Comparison of ENCODE assay signal across 14 cellular contexts in the genomic region with DNA sequence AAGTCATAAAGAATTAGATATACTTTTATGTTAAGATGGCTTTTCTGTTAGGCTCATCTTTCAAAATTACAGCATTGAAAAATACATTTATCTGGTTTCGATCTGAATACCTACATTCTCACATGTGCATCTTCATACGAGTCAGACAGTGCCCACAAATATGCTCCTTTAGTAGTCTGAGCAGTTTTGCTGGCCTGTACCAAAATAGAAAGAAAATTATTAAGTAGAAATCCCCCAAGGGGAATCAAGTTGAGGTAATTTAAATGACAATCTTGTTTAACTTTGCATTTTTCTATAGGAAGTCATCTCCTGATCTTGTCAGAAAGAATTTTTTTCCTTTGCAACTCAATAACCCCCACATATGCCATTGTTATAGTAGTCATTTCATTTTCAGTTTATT.
DNase-seq lines count a peak whose midpoint lies in the region; ATAC-seq and TF ChIP-seq lines count a peak whose summit lies in the region.
"Had no signal": no experiment of that assay in that cellular context is flagged by ENCODE, and none has a peak within 500 bp of the region (broad histone marks: within the 10 kb centered on the region; RNA-seq: fewer than 3 reads in every experiment).

No MANE protein-coding gene starts in this region.

- POLR2A ChIA-PET in SK-N-SH (lab: Yijun Ruan, JAX): no interaction called here

- peaks cover 4 to 16% of the 10 kb centered on the region in 2 experiments; a peak in 2 of 4 replicates for H3K4me1 ChIP-seq in SK-N-SH (ENCODE audit: control insufficient read depth in 1 of 2, insufficient read depth in 2 of 2, low read depth in 1 of 2, low read length in 1 of 2)
- H3K4me1 ChIP-seq: gastroesophageal sphincter had no signal

- H3K79me2 ChIP-seq in SK-N-SH (ENCODE audit: insufficient read depth): no peaks in the 10 kb centered on the region

- no peak overlapping the region; the same call in 1 of the 2 replicates for H3K9ac ChIP-seq in SK-N-SH

- DNase-seq in SK-N-SH: no peak
- DNase-seq in T-helper 2 cell: no peak
- no peak for DNase-seq in hippocampal formation (lab: John Stamatoyannopoulos, UW)
- no peak for DNase-seq in NK-92 treated with Interleukin-12 subunit alpha and Interleukin-12 subunit beta, amount 100 ng/mL, for 24 hours (lab: John Stamatoyannopoulos, UW)
- DNase-seq in mesenteric fat pad (ENCODE audit: low spot score): no peak
- DNase-seq: activated CD4-positive, alpha-beta T cell treated with anti-CD3 and anti-CD28 coated beads, Interleukin-2, amount 50 U/mL, for 48 hours; dermis blood vessel endothelial cell; NCI-H2081 treated with DMSO at 0.1 percent for 48 hours; nephron progenitor cell; stimulated activated CD4-positive, alpha-beta T cell treated with anti-CD3 and anti-CD28 coated beads, Interleukin-15, amount 100 ng/mL, for 24 hours had no signal

- no peaks in the 10 kb centered on the region for H4K20me1 ChIP-seq in SK-N-SH (ENCODE audit: insufficient read depth)

- H3K27ac ChIP-seq in SK-N-SH (ENCODE audit: low read depth in 2 of 2, low read length in 1 of 2): peak overlapping the region; percentile 61 to 62; a peak in 3 of 4 replicates
- H3K27ac ChIP-seq: gastroesophageal sphincter had no signal

- WGBS in SK-N-SH (ENCODE audit: low lambda C conversion rate): 12% methylated on average over 2 of the region's 2 CpGs

- ATAC-seq in GM18517 (IDR thresholded peaks at IDR 0.05; ENCODE audit: unreplicated experiment) (peak; percentile 69), GM21529 (IDR thresholded peaks at IDR 0.05; ENCODE audit: unreplicated experiment) (peak; percentile 82), HG03097 (IDR thresholded peaks at IDR 0.05; ENCODE audit: low FRiP score, unreplicated experiment) (peak; percentile 68)
- ATAC-seq: gastroesophageal sphincter had no signal

- CTCF ChIA-PET in SK-N-SH (lab: Yijun Ruan, JAX): no interaction called here

- peak; percentile 57 to 96 for TF ChIP-seq EP300 in SK-N-SH (IDR thresholded peaks at IDR 0.05; ENCODE audit: borderline replicate concordance in 1 of 2, low read depth in 1 of 2, low read length in 1 of 2)

- H3K27me3 ChIP-seq in SK-N-SH (ENCODE audit: insufficient read depth): no peaks in the 10 kb centered on the region
- H3K27me3 ChIP-seq: gastroesophageal sphincter had no signal

- no peaks in the 10 kb centered on the region for H3K9me3 ChIP-seq in SK-N-SH
- H3K9me3 ChIP-seq: gastroesophageal sphincter had no signal

- H3K9me2 ChIP-seq in SK-N-SH: no peaks in the 10 kb centered on the region

- no peak overlapping the region for H2AFZ ChIP-seq in SK-N-SH (ENCODE audit: low read depth)

- H3K36me3 ChIP-seq in SK-N-SH (replicated peaks in 1 of 2; ENCODE audit: control insufficient read depth in 1 of 2, insufficient read depth in 2 of 2, low read length in 1 of 2): no peaks in the 10 kb centered on the region
- H3K36me3 ChIP-seq: gastroesophageal sphincter had no signal

- H3F3A ChIP-seq in SK-N-SH (replicated peaks; ENCODE audit: insufficient read depth): peaks cover 25% of the 10 kb centered on the region

- peak overlapping the region; percentile 14; the same call in 1 of the 2 replicates for H3K4me2 ChIP-seq in SK-N-SH

- no peak for TF ChIP-seq CTCF in SK-N-SH (IDR thresholded peaks at IDR 0.05)

- no peak overlapping the region for H3K4me3 ChIP-seq in SK-N-SH (ENCODE audit: low read depth in 2 of 2, low read length in 1 of 2)
- H3K4me3 ChIP-seq: gastroesophageal sphincter had no signal

- no peak for TF ChIP-seq RAD21 in SK-N-SH (IDR thresholded peaks at IDR 0.05; ENCODE audit: low read length)

TF ChIP-seq in SK-N-SH, 30 proteins besides CTCF, POLR2A, EP300 and RAD21 (continues in another document):
- TF ChIP-seq TEAD4 (IDR thresholded peaks at IDR 0.05; ENCODE audit: borderline replicate concordance, insufficient read depth): peak; percentile 88
- no peak for TF ChIP-seq FOXJ3 (CRISPR knock-in tag; IDR thresholded peaks at IDR 0.05)
- TF ChIP-seq ELF1 (IDR thresholded peaks at IDR 0.05): no peak; the same call in 1 of the 2 replicates
- peak; percentile 93 for TF ChIP-seq JUND (IDR thresholded peaks at IDR 0.05)
- peak; percentile 87 for TF ChIP-seq FOXM1 (IDR thresholded peaks at IDR 0.05; ENCODE audit: low read depth)
- TF ChIP-seq GATA2 (CRISPR knock-in tag; IDR thresholded peaks at IDR 0.05): no peak
- no peak for TF ChIP-seq SMC3 (IDR thresholded peaks at IDR 0.05; ENCODE audit: low read depth, low read length)
- TF ChIP-seq, protein P1, sequence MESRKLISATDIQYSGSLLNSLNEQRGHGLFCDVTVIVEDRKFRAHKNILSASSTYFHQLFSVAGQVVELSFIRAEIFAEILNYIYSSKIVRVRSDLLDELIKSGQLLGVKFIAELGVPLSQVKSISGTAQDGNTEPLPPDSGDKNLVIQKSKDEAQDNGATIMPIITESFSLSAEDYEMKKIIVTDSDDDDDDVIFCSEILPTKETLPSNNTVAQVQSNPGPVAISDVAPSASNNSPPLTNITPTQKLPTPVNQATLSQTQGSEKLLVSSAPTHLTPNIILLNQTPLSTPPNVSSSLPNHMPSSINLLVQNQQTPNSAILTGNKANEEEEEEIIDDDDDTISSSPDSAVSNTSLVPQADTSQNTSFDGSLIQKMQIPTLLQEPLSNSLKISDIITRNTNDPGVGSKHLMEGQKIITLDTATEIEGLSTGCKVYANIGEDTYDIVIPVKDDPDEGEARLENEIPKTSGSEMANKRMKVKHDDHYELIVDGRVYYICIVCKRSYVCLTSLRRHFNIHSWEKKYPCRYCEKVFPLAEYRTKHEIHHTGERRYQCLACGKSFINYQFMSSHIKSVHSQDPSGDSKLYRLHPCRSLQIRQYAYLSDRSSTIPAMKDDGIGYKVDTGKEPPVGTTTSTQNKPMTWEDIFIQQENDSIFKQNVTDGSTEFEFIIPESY (IDR thresholded peaks at IDR 0.05; ENCODE audit: borderline replicate concordance, low read depth): 0 out of 2 replicates have a peak, but pooled peaks have one; percentile 21
- TF ChIP-seq NRF1 (IDR thresholded peaks at IDR 0.05; ENCODE audit: low read depth, low read length): no peak
- peak; percentile 76 for TF ChIP-seq NFIC (IDR thresholded peaks at IDR 0.05; ENCODE audit: borderline replicate concordance)
- TF ChIP-seq TAF1 (IDR thresholded peaks at IDR 0.05; ENCODE audit: borderline replicate concordance, low read depth, low read length): 0 out of 2 replicates have a peak, but pooled peaks have one; percentile 30
- TF ChIP-seq MEF2A (IDR thresholded peaks at IDR 0.05; ENCODE audit: borderline replicate concordance, low read depth): peak; percentile 93
- TF ChIP-seq GABPA (IDR thresholded peaks at IDR 0.05; ENCODE audit: low read depth): no peak; the same call in 1 of the 2 replicates
- TF ChIP-seq, protein P2, sequence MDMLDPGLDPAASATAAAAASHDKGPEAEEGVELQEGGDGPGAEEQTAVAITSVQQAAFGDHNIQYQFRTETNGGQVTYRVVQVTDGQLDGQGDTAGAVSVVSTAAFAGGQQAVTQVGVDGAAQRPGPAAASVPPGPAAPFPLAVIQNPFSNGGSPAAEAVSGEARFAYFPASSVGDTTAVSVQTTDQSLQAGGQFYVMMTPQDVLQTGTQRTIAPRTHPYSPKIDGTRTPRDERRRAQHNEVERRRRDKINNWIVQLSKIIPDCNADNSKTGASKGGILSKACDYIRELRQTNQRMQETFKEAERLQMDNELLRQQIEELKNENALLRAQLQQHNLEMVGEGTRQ (IDR thresholded peaks at IDR 0.05; ENCODE audit: borderline replicate concordance, low read depth, low read length): no peak
- TF ChIP-seq, protein P3, sequence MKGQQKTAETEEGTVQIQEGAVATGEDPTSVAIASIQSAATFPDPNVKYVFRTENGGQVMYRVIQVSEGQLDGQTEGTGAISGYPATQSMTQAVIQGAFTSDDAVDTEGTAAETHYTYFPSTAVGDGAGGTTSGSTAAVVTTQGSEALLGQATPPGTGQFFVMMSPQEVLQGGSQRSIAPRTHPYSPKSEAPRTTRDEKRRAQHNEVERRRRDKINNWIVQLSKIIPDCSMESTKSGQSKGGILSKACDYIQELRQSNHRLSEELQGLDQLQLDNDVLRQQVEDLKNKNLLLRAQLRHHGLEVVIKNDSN (IDR thresholded peaks at IDR 0.05; ENCODE audit: borderline replicate concordance, low read depth): no peak
- no peak for TF ChIP-seq RFX5 (IDR thresholded peaks at IDR 0.05; ENCODE audit: low read length)
- TF ChIP-seq, protein P4, sequence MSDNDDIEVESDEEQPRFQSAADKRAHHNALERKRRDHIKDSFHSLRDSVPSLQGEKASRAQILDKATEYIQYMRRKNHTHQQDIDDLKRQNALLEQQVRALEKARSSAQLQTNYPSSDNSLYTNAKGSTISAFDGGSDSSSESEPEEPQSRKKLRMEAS (IDR thresholded peaks at IDR 0.05; ENCODE audit: low read depth): no peak
- TF ChIP-seq, protein P5, sequence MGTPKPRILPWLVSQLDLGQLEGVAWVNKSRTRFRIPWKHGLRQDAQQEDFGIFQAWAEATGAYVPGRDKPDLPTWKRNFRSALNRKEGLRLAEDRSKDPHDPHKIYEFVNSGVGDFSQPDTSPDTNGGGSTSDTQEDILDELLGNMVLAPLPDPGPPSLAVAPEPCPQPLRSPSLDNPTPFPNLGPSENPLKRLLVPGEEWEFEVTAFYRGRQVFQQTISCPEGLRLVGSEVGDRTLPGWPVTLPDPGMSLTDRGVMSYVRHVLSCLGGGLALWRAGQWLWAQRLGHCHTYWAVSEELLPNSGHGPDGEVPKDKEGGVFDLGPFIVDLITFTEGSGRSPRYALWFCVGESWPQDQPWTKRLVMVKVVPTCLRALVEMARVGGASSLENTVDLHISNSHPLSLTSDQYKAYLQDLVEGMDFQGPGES (IDR thresholded peaks at IDR 0.05; ENCODE audit: low read depth, low read length): no peak
- no peak for TF ChIP-seq CHD2 (IDR thresholded peaks at IDR 0.05; ENCODE audit: low read length, partially characterized antibody)
- TF ChIP-seq POLR2AphosphoS5 (IDR thresholded peaks at IDR 0.05; ENCODE audit: low read depth, low read length): peak; percentile 68; the same call in 1 of the 2 replicates
- TF ChIP-seq, protein P6, sequence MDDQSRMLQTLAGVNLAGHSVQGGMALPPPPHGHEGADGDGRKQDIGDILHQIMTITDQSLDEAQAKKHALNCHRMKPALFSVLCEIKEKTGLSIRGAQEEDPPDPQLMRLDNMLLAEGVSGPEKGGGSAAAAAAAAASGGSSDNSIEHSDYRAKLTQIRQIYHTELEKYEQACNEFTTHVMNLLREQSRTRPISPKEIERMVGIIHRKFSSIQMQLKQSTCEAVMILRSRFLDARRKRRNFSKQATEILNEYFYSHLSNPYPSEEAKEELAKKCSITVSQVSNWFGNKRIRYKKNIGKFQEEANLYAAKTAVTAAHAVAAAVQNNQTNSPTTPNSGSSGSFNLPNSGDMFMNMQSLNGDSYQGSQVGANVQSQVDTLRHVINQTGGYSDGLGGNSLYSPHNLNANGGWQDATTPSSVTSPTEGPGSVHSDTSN (IDR thresholded peaks at IDR 0.05): peak; percentile 95
- no peak for TF ChIP-seq SIN3A (IDR thresholded peaks at IDR 0.05; ENCODE audit: borderline replicate concordance, low read depth, low read length)
- peak; percentile 93 for TF ChIP-seq TCF12 (IDR thresholded peaks at IDR 0.05)
- TF ChIP-seq RCOR1 (IDR thresholded peaks at IDR 0.05; ENCODE audit: low read length): no peak
